Comparison of ENCODE assay signal across 1 cellular context in genomic region chr2:205975082-205975949, GRCh38.
A peak's percentile ranks its signal among the peaks of the same experiment; 100 is the strongest.
TF ChIP-seq lines count a peak whose summit lies in the region.

No MANE protein-coding gene starts in this region.

TF ChIP-seq in HepG2, 621 proteins besides CTCF, POLR2A, EP300 and RAD21 (continued from another document and continues in another):
- peak; percentile 83 for TF ChIP-seq ZNF503 (CRISPR knock-in tag; IDR thresholded peaks at IDR 0.05)
- TF ChIP-seq MTA3 (CRISPR knock-in tag; IDR thresholded peaks at IDR 0.05): no peak
- TF ChIP-seq AGO2 (optimal IDR thresholded peaks at IDR 0.05; ENCODE audit: low read depth, low read length): no peak
- TF ChIP-seq ZNF562 (CRISPR knock-in tag; IDR thresholded peaks at IDR 0.05; ENCODE audit: borderline replicate concordance): no peak
- no peak; the same call in 1 of the 2 replicates for TF ChIP-seq ZHX1 (CRISPR knock-in tag; IDR thresholded peaks at IDR 0.05; ENCODE audit: low read depth)
- TF ChIP-seq PRDM4 (CRISPR knock-in tag; IDR thresholded peaks at IDR 0.05; ENCODE audit: borderline replicate concordance): no peak
- TF ChIP-seq ZNF563 (CRISPR knock-in tag; IDR thresholded peaks at IDR 0.05): peak; percentile 31; the same call in 1 of the 2 replicates
- TF ChIP-seq, protein P1, sequence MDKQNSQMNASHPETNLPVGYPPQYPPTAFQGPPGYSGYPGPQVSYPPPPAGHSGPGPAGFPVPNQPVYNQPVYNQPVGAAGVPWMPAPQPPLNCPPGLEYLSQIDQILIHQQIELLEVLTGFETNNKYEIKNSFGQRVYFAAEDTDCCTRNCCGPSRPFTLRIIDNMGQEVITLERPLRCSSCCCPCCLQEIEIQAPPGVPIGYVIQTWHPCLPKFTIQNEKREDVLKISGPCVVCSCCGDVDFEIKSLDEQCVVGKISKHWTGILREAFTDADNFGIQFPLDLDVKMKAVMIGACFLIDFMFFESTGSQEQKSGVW (CRISPR knock-in tag; IDR thresholded peaks at IDR 0.05; ENCODE audit: borderline replicate concordance): no peak
- peak; percentile 75 for TF ChIP-seq ZFY (CRISPR knock-in tag; IDR thresholded peaks at IDR 0.05)
- peak; percentile 93 for TF ChIP-seq NFIC (IDR thresholded peaks at IDR 0.05; ENCODE audit: low read length)
- no peak for TF ChIP-seq CBX2 (IDR thresholded peaks at IDR 0.05; ENCODE audit: low read depth, low read length)
- no peak for TF ChIP-seq CBX2 (CRISPR knock-in tag; IDR thresholded peaks at IDR 0.05; ENCODE audit: low read depth)
- no peak for TF ChIP-seq ZNF740 (CRISPR knock-in tag; IDR thresholded peaks at IDR 0.05)
- peak; percentile 91 for TF ChIP-seq SP5 (CRISPR knock-in tag; IDR thresholded peaks at IDR 0.05; ENCODE audit: borderline replicate concordance, low read depth)
- peak; percentile 98 for TF ChIP-seq ZFP37 (CRISPR knock-in tag; IDR thresholded peaks at IDR 0.05; ENCODE audit: borderline replicate concordance)
- TF ChIP-seq MLXIP (CRISPR knock-in tag; IDR thresholded peaks at IDR 0.05; ENCODE audit: borderline replicate concordance): no peak
- no peak for TF ChIP-seq NPAS2 (CRISPR knock-in tag; IDR thresholded peaks at IDR 0.05; ENCODE audit: borderline replicate concordance)
- TF ChIP-seq, protein P2, sequence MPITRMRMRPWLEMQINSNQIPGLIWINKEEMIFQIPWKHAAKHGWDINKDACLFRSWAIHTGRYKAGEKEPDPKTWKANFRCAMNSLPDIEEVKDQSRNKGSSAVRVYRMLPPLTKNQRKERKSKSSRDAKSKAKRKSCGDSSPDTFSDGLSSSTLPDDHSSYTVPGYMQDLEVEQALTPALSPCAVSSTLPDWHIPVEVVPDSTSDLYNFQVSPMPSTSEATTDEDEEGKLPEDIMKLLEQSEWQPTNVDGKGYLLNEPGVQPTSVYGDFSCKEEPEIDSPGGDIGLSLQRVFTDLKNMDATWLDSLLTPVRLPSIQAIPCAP (CRISPR knock-in tag; IDR thresholded peaks at IDR 0.05; ENCODE audit: low read depth): no peak
- TF ChIP-seq, protein P3, sequence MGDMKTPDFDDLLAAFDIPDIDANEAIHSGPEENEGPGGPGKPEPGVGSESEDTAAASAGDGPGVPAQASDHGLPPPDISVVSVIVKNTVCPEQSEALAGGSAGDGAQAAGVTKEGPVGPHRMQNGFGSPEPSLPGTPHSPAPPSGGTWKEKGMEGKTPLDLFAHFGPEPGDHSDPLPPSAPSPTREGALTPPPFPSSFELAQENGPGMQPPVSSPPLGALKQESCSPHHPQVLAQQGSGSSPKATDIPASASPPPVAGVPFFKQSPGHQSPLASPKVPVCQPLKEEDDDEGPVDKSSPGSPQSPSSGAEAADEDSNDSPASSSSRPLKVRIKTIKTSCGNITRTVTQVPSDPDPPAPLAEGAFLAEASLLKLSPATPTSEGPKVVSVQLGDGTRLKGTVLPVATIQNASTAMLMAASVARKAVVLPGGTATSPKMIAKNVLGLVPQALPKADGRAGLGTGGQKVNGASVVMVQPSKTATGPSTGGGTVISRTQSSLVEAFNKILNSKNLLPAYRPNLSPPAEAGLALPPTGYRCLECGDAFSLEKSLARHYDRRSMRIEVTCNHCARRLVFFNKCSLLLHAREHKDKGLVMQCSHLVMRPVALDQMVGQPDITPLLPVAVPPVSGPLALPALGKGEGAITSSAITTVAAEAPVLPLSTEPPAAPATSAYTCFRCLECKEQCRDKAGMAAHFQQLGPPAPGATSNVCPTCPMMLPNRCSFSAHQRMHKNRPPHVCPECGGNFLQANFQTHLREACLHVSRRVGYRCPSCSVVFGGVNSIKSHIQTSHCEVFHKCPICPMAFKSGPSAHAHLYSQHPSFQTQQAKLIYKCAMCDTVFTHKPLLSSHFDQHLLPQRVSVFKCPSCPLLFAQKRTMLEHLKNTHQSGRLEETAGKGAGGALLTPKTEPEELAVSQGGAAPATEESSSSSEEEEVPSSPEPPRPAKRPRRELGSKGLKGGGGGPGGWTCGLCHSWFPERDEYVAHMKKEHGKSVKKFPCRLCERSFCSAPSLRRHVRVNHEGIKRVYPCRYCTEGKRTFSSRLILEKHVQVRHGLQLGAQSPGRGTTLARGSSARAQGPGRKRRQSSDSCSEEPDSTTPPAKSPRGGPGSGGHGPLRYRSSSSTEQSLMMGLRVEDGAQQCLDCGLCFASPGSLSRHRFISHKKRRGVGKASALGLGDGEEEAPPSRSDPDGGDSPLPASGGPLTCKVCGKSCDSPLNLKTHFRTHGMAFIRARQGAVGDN (CRISPR knock-in tag; IDR thresholded peaks at IDR 0.05): no peak; the same call in 1 of the 2 replicates
- TF ChIP-seq RCOR2 (CRISPR knock-in tag; IDR thresholded peaks at IDR 0.05): peak; percentile 97
- peak; percentile 73 for TF ChIP-seq NR2F6 (IDR thresholded peaks at IDR 0.05)
- TF ChIP-seq NR2F6 (CRISPR knock-in tag; IDR thresholded peaks at IDR 0.05): peak; percentile 88
- peak; percentile 98 for TF ChIP-seq SOX5 (CRISPR knock-in tag; IDR thresholded peaks at IDR 0.05; ENCODE audit: borderline replicate concordance)
- TF ChIP-seq DR1 (CRISPR knock-in tag; IDR thresholded peaks at IDR 0.05): no peak
- TF ChIP-seq ZNF557 (CRISPR knock-in tag; IDR thresholded peaks at IDR 0.05): peak; percentile 83; the same call in 1 of the 2 replicates
- peak; percentile 39; the same call in 1 of the 2 replicates for TF ChIP-seq ZNF343 (CRISPR knock-in tag; IDR thresholded peaks at IDR 0.05)
- TF ChIP-seq JDP2 (CRISPR knock-in tag; IDR thresholded peaks at IDR 0.05; ENCODE audit: borderline replicate concordance): no peak
- TF ChIP-seq, protein P4, sequence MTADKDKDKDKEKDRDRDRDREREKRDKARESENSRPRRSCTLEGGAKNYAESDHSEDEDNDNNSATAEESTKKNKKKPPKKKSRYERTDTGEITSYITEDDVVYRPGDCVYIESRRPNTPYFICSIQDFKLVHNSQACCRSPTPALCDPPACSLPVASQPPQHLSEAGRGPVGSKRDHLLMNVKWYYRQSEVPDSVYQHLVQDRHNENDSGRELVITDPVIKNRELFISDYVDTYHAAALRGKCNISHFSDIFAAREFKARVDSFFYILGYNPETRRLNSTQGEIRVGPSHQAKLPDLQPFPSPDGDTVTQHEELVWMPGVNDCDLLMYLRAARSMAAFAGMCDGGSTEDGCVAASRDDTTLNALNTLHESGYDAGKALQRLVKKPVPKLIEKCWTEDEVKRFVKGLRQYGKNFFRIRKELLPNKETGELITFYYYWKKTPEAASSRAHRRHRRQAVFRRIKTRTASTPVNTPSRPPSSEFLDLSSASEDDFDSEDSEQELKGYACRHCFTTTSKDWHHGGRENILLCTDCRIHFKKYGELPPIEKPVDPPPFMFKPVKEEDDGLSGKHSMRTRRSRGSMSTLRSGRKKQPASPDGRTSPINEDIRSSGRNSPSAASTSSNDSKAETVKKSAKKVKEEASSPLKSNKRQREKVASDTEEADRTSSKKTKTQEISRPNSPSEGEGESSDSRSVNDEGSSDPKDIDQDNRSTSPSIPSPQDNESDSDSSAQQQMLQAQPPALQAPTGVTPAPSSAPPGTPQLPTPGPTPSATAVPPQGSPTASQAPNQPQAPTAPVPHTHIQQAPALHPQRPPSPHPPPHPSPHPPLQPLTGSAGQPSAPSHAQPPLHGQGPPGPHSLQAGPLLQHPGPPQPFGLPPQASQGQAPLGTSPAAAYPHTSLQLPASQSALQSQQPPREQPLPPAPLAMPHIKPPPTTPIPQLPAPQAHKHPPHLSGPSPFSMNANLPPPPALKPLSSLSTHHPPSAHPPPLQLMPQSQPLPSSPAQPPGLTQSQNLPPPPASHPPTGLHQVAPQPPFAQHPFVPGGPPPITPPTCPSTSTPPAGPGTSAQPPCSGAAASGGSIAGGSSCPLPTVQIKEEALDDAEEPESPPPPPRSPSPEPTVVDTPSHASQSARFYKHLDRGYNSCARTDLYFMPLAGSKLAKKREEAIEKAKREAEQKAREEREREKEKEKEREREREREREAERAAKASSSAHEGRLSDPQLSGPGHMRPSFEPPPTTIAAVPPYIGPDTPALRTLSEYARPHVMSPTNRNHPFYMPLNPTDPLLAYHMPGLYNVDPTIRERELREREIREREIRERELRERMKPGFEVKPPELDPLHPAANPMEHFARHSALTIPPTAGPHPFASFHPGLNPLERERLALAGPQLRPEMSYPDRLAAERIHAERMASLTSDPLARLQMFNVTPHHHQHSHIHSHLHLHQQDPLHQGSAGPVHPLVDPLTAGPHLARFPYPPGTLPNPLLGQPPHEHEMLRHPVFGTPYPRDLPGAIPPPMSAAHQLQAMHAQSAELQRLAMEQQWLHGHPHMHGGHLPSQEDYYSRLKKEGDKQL (CRISPR knock-in tag; IDR thresholded peaks at IDR 0.05; ENCODE audit: low read depth): peak; percentile 67
- peak; percentile 33; the same call in 1 of the 2 replicates for TF ChIP-seq STAG1 (CRISPR knock-in tag; IDR thresholded peaks at IDR 0.05)
- TF ChIP-seq KLF9 (CRISPR knock-in tag; IDR thresholded peaks at IDR 0.05; ENCODE audit: low read depth): peak; percentile 88
- TF ChIP-seq KMT2A (CRISPR knock-in tag; IDR thresholded peaks at IDR 0.05): peak; percentile 71; the same call in 1 of the 2 replicates
- TF ChIP-seq TBX2 (CRISPR knock-in tag; IDR thresholded peaks at IDR 0.05; ENCODE audit: borderline replicate concordance): peak; percentile 94
- no peak for TF ChIP-seq SYNCRIP (IDR thresholded peaks at IDR 0.05; ENCODE audit: insufficient read depth, low read depth, low read length)
- peak; percentile 1 for TF ChIP-seq JARID2 (CRISPR knock-in tag; IDR thresholded peaks at IDR 0.05; ENCODE audit: insufficient replicate concordance)
- TF ChIP-seq ZNF263 (CRISPR knock-in tag; IDR thresholded peaks at IDR 0.05): no peak; the same call in 1 of the 2 replicates
- TF ChIP-seq IRX3 (CRISPR knock-in tag; IDR thresholded peaks at IDR 0.05; ENCODE audit: borderline replicate concordance, low read depth): no peak
- TF ChIP-seq ZNF530 (CRISPR knock-in tag; IDR thresholded peaks at IDR 0.05; ENCODE audit: low read depth): no peak
- no peak for TF ChIP-seq POLR2AphosphoS2 (IDR thresholded peaks at IDR 0.05; ENCODE audit: low read depth, low read length)
